1 cellular context compared by ENCODE assay signal in genomic region chr22:31244943-31245451, GRCh38.
TF ChIP-seq lines count a peak whose summit lies in the region.

No MANE protein-coding gene starts in this region.

TF ChIP-seq in SK-N-SH, 30 proteins besides CTCF, POLR2A, EP300 and RAD21 (continued from another document):
- no peak for TF ChIP-seq RFX5 (IDR thresholded peaks at IDR 0.05; ENCODE audit: low read length)
- TF ChIP-seq EZH2phosphoT487 (IDR thresholded peaks at IDR 0.05; ENCODE audit: borderline replicate concordance, low read depth) = no peak
- TF ChIP-seq FOSL2 (IDR thresholded peaks at IDR 0.05; ENCODE audit: borderline replicate concordance, low read depth) = no peak
- TF ChIP-seq MEF2A (IDR thresholded peaks at IDR 0.05; ENCODE audit: borderline replicate concordance, low read depth) = no peak
- TF ChIP-seq ZBTB33 (IDR thresholded peaks at IDR 0.05; ENCODE audit: borderline replicate concordance, low read depth) = no peak
- TF ChIP-seq USF2 (IDR thresholded peaks at IDR 0.05; ENCODE audit: borderline replicate concordance, low read depth, low read length) = no peak
- TF ChIP-seq JUND (IDR thresholded peaks at IDR 0.05) = no peak
- TF ChIP-seq MAX (IDR thresholded peaks at IDR 0.05; ENCODE audit: low read depth) = no peak
- TF ChIP-seq YY1 (IDR thresholded peaks at IDR 0.05; ENCODE audit: low read depth) = no peak
